Comparison of ENCODE assay signal across 1 cellular context in the genomic region with DNA sequence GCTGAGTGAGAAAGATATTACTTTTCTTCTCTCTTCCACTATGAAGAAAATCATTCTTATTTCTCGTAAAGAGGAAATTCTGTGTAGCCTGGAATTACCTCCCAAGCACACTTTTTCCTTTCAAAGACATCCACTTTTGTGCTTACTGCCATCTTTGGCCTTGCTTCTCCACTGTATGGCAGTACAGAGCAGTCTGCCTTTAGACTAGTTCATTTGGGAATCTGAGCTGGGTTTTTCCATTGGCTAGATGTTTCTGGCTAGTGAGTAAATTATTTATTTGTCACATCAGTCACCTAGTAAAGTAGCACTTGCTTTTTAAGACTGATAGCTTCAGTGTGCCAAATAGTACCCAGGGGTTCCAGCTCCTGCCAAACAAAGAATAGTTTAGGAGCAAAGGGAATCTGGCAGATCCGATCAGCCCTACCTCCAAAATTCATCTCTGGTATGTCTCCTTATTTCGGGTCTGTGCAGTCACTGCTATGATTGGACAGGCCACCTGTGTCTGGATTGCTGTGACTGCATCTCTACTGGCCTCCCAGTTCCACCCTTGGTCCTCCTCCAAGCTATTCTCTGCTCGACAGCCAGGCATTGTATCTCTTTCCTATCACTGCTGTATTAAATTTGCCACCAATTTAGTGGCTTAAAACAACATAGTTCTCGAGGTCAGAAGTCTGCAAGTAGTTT.
TF ChIP-seq lines count a peak whose summit lies in the region.

No MANE protein-coding gene starts in this region.

TF ChIP-seq in HCT116, 20 proteins besides CTCF, POLR2A, EP300 and RAD21 (continued from another document):
- TF ChIP-seq REST (IDR thresholded peaks at IDR 0.05; ENCODE audit: low read depth) (no peak), JUND (IDR thresholded peaks at IDR 0.05) (no peak), CBX3 (IDR thresholded peaks at IDR 0.05; ENCODE audit: low read depth) (no peak), SP1 (IDR thresholded peaks at IDR 0.05; ENCODE audit: low read depth) (no peak), SIN3A (IDR thresholded peaks at IDR 0.05; ENCODE audit: low read depth) (no peak), EGR1 (IDR thresholded peaks at IDR 0.05; ENCODE audit: low read depth) (no peak), POLR2AphosphoS5 (IDR thresholded peaks at IDR 0.05; ENCODE audit: low read depth, low read length) (no peak), ELF1 (IDR thresholded peaks at IDR 0.05; ENCODE audit: borderline replicate concordance, low read depth) (no peak)
- TF ChIP-seq, protein P1, sequence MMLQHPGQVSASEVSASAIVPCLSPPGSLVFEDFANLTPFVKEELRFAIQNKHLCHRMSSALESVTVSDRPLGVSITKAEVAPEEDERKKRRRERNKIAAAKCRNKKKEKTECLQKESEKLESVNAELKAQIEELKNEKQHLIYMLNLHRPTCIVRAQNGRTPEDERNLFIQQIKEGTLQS (IDR thresholded peaks at IDR 0.05) = no peak
